Comparison of ENCODE assay signal across 1 cellular context in genomic region chr11:72240461-72241289, GRCh38.
A peak's percentile ranks its signal among the peaks of the same experiment; 100 is the strongest.
TF ChIP-seq lines count a peak whose summit lies in the region.

No MANE protein-coding gene starts in this region.

TF ChIP-seq in K562, 482 proteins besides CTCF, POLR2A, EP300 and RAD21:
- peak; percentile 52 for TF ChIP-seq POLR2G (IDR thresholded peaks at IDR 0.05; ENCODE audit: low read depth, low read length)
- TF ChIP-seq, protein P1, sequence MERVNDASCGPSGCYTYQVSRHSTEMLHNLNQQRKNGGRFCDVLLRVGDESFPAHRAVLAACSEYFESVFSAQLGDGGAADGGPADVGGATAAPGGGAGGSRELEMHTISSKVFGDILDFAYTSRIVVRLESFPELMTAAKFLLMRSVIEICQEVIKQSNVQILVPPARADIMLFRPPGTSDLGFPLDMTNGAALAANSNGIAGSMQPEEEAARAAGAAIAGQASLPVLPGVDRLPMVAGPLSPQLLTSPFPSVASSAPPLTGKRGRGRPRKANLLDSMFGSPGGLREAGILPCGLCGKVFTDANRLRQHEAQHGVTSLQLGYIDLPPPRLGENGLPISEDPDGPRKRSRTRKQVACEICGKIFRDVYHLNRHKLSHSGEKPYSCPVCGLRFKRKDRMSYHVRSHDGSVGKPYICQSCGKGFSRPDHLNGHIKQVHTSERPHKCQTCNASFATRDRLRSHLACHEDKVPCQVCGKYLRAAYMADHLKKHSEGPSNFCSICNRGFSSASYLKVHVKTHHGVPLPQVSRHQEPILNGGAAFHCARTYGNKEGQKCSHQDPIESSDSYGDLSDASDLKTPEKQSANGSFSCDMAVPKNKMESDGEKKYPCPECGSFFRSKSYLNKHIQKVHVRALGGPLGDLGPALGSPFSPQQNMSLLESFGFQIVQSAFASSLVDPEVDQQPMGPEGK (CRISPR knock-in tag; IDR thresholded peaks at IDR 0.05; ENCODE audit: borderline replicate concordance): no peak
- TF ChIP-seq PHF21A (IDR thresholded peaks at IDR 0.05; ENCODE audit: borderline replicate concordance, low read depth): no peak
- TF ChIP-seq, protein P2, sequence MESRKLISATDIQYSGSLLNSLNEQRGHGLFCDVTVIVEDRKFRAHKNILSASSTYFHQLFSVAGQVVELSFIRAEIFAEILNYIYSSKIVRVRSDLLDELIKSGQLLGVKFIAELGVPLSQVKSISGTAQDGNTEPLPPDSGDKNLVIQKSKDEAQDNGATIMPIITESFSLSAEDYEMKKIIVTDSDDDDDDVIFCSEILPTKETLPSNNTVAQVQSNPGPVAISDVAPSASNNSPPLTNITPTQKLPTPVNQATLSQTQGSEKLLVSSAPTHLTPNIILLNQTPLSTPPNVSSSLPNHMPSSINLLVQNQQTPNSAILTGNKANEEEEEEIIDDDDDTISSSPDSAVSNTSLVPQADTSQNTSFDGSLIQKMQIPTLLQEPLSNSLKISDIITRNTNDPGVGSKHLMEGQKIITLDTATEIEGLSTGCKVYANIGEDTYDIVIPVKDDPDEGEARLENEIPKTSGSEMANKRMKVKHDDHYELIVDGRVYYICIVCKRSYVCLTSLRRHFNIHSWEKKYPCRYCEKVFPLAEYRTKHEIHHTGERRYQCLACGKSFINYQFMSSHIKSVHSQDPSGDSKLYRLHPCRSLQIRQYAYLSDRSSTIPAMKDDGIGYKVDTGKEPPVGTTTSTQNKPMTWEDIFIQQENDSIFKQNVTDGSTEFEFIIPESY (CRISPR knock-in tag; IDR thresholded peaks at IDR 0.05): 0 out of 2 replicates have a peak, but pooled peaks have one; percentile 39
- no peak for TF ChIP-seq SRF (CRISPR knock-in tag; IDR thresholded peaks at IDR 0.05)
TF ChIP-seq in K562: peak in this region for 2.
